ENCODE assay signal across 13 cellular contexts in genomic region chr2:120546077-120546864, GRCh38.
A peak's percentile ranks its signal among the peaks of the same experiment; 100 is the strongest.
DNase-seq lines count a peak whose midpoint lies in the region; ATAC-seq and TF ChIP-seq lines count a peak whose summit lies in the region.
"Had no signal": no experiment of that assay in that cellular context is flagged by ENCODE, and none has a peak within 500 bp of the region (broad histone marks: within the 10 kb centered on the region; RNA-seq: fewer than 3 reads in every experiment).

No MANE protein-coding gene starts in this region.

- H3K27ac ChIP-seq in mammary epithelial cell (ENCODE audit: insufficient read depth, low read depth, low read length) (no peak overlapping the region), lower lobe of right lung (no peak overlapping the region), vagina (peak overlapping the region; percentile 43)
- H3K27ac ChIP-seq in CD8-positive, alpha-beta T cell (ENCODE audit: low read depth, low read length) = no peak overlapping the region
- H3K27ac ChIP-seq: VCaP had no signal

- intact Hi-C loops in MCF 10A (cut with micrococcal nuclease) = no loop called here
- intact Hi-C loops in mammary epithelial cell (cut with micrococcal nuclease) = no loop called here
- intact Hi-C loops in lower lobe of right lung (cut with DNase I) = no loop called here
- intact Hi-C loops in vagina (cut with DNase I) = loop anchor here (10.0 kb wide), 1 partner anchor 129 kb away; no protein-coding TSS in a partner anchor
- intact Hi-C loops in CD8-positive, alpha-beta T cell (cut with DNase I, micrococcal nuclease) = no loop called here

- no peaks in the 10 kb centered on the region for H3K36me3 ChIP-seq in mammary epithelial cell (ENCODE audit: insufficient read depth, low read length)
- no peaks in the 10 kb centered on the region for H3K36me3 ChIP-seq in lower lobe of right lung
- no peaks in the 10 kb centered on the region for H3K36me3 ChIP-seq in vagina
- no peaks in the 10 kb centered on the region for H3K36me3 ChIP-seq in CD8-positive, alpha-beta T cell (ENCODE audit: insufficient read depth, low read length)
- H3K36me3 ChIP-seq: ascending aorta had no signal

- H3K9ac ChIP-seq in mammary epithelial cell (ENCODE audit: insufficient read depth, low read length) = no peak overlapping the region

- H3K79me2 ChIP-seq in mammary epithelial cell (ENCODE audit: insufficient read depth, low read length) = no peaks in the 10 kb centered on the region

- H3K4me3 ChIP-seq in mammary epithelial cell (replicated peaks in 1 of 3; ENCODE audit: insufficient read depth in 1 of 3, low read depth in 2 of 3, low read length in 3 of 3) (no peak overlapping the region), choroid plexus epithelial cell (ENCODE audit: low read depth, low read length) (no peak overlapping the region), lower lobe of right lung (no peak overlapping the region), vagina (no peak overlapping the region)
- no peak overlapping the region for H3K4me3 ChIP-seq in CD8-positive, alpha-beta T cell (ENCODE audit: low read depth, low read length)
- H3K4me3 ChIP-seq: ascending aorta had no signal

- peak; percentile 66 for DNase-seq in MCF 10A (ENCODE audit: unreplicated experiment)
- DNase-seq in mammary epithelial cell = no peak
- peak; percentile 89 for DNase-seq in choroid plexus epithelial cell (ENCODE audit: low read depth)
- DNase-seq in lower lobe of right lung = no peak
- no peak for DNase-seq in vagina (ENCODE audit: extremely low spot score in 2 of 2)
- no peak for DNase-seq in central memory CD4-positive, alpha-beta T cell
- DNase-seq in CD8-positive, alpha-beta T cell = no peak
- DNase-seq: immature natural killer cell; stimulated activated CD4-positive, alpha-beta T cell treated with anti-CD3 and anti-CD28 coated beads, Interleukin-1b, Interleukin-23, amount 100 ng/mL, for 48 hours had no signal

- BruUV-seq in MCF 10A (replicated peaks; lab: Mats Ljungman, UMichigan) (no TSS peak), mammary epithelial cell (replicated peaks; lab: Mats Ljungman, UMichigan) (no TSS peak)

- ATAC-seq in lower lobe of right lung (peak; percentile 50 to 59), HG02588 (IDR thresholded peaks at IDR 0.05; ENCODE audit: unreplicated experiment) (no peak)
- ATAC-seq in CD8-positive, alpha-beta T cell = no peak

- H3K9me3 ChIP-seq in mammary epithelial cell (replicated peaks; ENCODE audit: insufficient read depth, low read length) (no peaks in the 10 kb centered on the region), lower lobe of right lung (no peaks in the 10 kb centered on the region), vagina (no peaks in the 10 kb centered on the region)
- no peaks in the 10 kb centered on the region for H3K9me3 ChIP-seq in CD8-positive, alpha-beta T cell (ENCODE audit: low read length)
- H3K9me3 ChIP-seq: ascending aorta had no signal

- H3K4me2 ChIP-seq in mammary epithelial cell (ENCODE audit: insufficient read depth, low read depth, low read length) = no peak overlapping the region

- POLR2A ChIA-PET in MCF 10A (lab: Yijun Ruan, JAX) = no interaction called here
- POLR2A ChIA-PET in CD8-positive, alpha-beta T cell (lab: Charles Lee) = no interaction called here

- H3K4me3 Mint-ChIP-seq in MCF 10A (ENCODE audit: unreplicated experiment) = no peak overlapping the region
- no peak overlapping the region for H3K4me3 Mint-ChIP-seq in CD8-positive, alpha-beta T cell
- H3K4me3 Mint-ChIP-seq: B cell, immature natural killer cell had no signal

- H3K27ac Mint-ChIP-seq in MCF 10A (ENCODE audit: low read depth, unreplicated experiment) = no peak overlapping the region
- H3K27ac Mint-ChIP-seq in CD8-positive, alpha-beta T cell = no peak overlapping the region
- H3K27ac Mint-ChIP-seq: B cell, immature natural killer cell had no signal

- H3K4me1 Mint-ChIP-seq in MCF 10A (ENCODE audit: insufficient read depth, unreplicated experiment) = peaks cover 6% of the 10 kb centered on the region
- H3K4me1 Mint-ChIP-seq in CD8-positive, alpha-beta T cell (ENCODE audit: low read depth) = no peaks in the 10 kb centered on the region
- H3K4me1 Mint-ChIP-seq: B cell, immature natural killer cell had no signal

- no peak overlapping the region for H2AFZ ChIP-seq in mammary epithelial cell (ENCODE audit: low read depth, low read length)

- H3K27me3 ChIP-seq in mammary epithelial cell (ENCODE audit: insufficient read depth, low read length) (no peaks in the 10 kb centered on the region), lower lobe of right lung (ENCODE audit: low read depth) (peaks cover 3% of the 10 kb centered on the region), vagina (no peaks in the 10 kb centered on the region)
- no peaks in the 10 kb centered on the region for H3K27me3 ChIP-seq in CD8-positive, alpha-beta T cell (ENCODE audit: insufficient read depth, low read length)
- H3K27me3 ChIP-seq: ascending aorta had no signal

- no peaks in the 10 kb centered on the region for H3K36me3 Mint-ChIP-seq in MCF 10A (ENCODE audit: insufficient read depth, unreplicated experiment)
- no peaks in the 10 kb centered on the region for H3K36me3 Mint-ChIP-seq in CD8-positive, alpha-beta T cell
- H3K36me3 Mint-ChIP-seq: immature natural killer cell had no signal

- no peaks in the 10 kb centered on the region for H3K9me3 Mint-ChIP-seq in MCF 10A (ENCODE audit: unreplicated experiment)
- no peaks in the 10 kb centered on the region for H3K9me3 Mint-ChIP-seq in CD8-positive, alpha-beta T cell
- H3K9me3 Mint-ChIP-seq: immature natural killer cell had no signal

- TF ChIP-seq CTCF in MCF 10A (IDR thresholded peaks at IDR 0.05; ENCODE audit: unreplicated experiment) (no peak), mammary epithelial cell (conservative IDR thresholded peaks at IDR 0.05 in 1 of 2, IDR thresholded peaks at IDR 0.05 in 1 of 2; ENCODE audit: extremely low read depth in 1 of 2, insufficient read depth in 1 of 2, low read depth in 1 of 2, low read length in 2 of 2) (no peak), choroid plexus epithelial cell (conservative IDR thresholded peaks at IDR 0.05; ENCODE audit: low read depth, low read length) (no peak), lower lobe of right lung (IDR thresholded peaks at IDR 0.05) (no peak), vagina (IDR thresholded peaks at IDR 0.05) (no peak)
- no peak for TF ChIP-seq CTCF in CD8-positive, alpha-beta T cell (IDR thresholded peaks at IDR 0.05)

- no peaks in the 10 kb centered on the region for H4K20me1 ChIP-seq in mammary epithelial cell (ENCODE audit: insufficient read depth, low read length)

- H3K4me1 ChIP-seq in mammary epithelial cell (ENCODE audit: insufficient read depth, low read length) (peaks cover 3% of the 10 kb centered on the region), lower lobe of right lung (peaks cover 3% of the 10 kb centered on the region), vagina (peaks cover 22% of the 10 kb centered on the region)
- no peaks in the 10 kb centered on the region for H3K4me1 ChIP-seq in CD8-positive, alpha-beta T cell (ENCODE audit: insufficient read depth, low read length)

- H3K27me3 Mint-ChIP-seq in MCF 10A (ENCODE audit: insufficient read depth, unreplicated experiment) = no peaks in the 10 kb centered on the region
- peaks cover 6% of the 10 kb centered on the region for H3K27me3 Mint-ChIP-seq in CD8-positive, alpha-beta T cell (ENCODE audit: low read depth)

- TF ChIP-seq POLR2A in vagina (IDR thresholded peaks at IDR 0.05) = no peak

- in situ Hi-C loops in mammary epithelial cell (cut with MboI; ENCODE audit: low sequenced_read_pairs in 2 of 2) = loop anchor here in 1 of 2 donors (25.0 kb wide), 1 partner anchor 209 kb away; the partner anchor contains the start of gene INHBB

- CTCF ChIA-PET in MCF 10A (lab: Yijun Ruan, JAX) = interaction anchor here (0.6 kb wide), 1 partner anchor 256 kb away, joined by 4 read pairs; no protein-coding TSS in a partner anchor
- CTCF ChIA-PET in mammary epithelial cell (lab: Charles Lee; ENCODE audit: low non-redundant PET) = no interaction called here
- CTCF ChIA-PET in CD8-positive, alpha-beta T cell (lab: Charles Lee) = no interaction called here

- dilution Hi-C loops in mammary epithelial cell (cut with HindIII; ENCODE audit: low sequenced_read_pairs) = loop anchor here (5.0 kb wide), 1 partner anchor 84 kb away; no protein-coding TSS in a partner anchor

- 86% methylated on average over 25 of the region's 27 CpGs for WGBS in mammary epithelial cell (ENCODE audit: low coverage, missing lambda C conversion rate)

Comparison
In these comparisons a context has a peak if more than half of its experiments do, and no peak if none do; other contexts are left out.
1. DNase-seq: peak in MCF 10A (single experiment) and choroid plexus epithelial cell (single experiment); none in mammary epithelial cell (single experiment), lower lobe of right lung (single experiment), vagina (0 of 2), central memory CD4-positive, alpha-beta T cell (single experiment) and CD8-positive, alpha-beta T cell (0 of 7).
2. ATAC-seq: peak in lower lobe of right lung (2 of 2); none in CD8-positive, alpha-beta T cell (single experiment) and HG02588 (single experiment).